In the genomic region with DNA sequence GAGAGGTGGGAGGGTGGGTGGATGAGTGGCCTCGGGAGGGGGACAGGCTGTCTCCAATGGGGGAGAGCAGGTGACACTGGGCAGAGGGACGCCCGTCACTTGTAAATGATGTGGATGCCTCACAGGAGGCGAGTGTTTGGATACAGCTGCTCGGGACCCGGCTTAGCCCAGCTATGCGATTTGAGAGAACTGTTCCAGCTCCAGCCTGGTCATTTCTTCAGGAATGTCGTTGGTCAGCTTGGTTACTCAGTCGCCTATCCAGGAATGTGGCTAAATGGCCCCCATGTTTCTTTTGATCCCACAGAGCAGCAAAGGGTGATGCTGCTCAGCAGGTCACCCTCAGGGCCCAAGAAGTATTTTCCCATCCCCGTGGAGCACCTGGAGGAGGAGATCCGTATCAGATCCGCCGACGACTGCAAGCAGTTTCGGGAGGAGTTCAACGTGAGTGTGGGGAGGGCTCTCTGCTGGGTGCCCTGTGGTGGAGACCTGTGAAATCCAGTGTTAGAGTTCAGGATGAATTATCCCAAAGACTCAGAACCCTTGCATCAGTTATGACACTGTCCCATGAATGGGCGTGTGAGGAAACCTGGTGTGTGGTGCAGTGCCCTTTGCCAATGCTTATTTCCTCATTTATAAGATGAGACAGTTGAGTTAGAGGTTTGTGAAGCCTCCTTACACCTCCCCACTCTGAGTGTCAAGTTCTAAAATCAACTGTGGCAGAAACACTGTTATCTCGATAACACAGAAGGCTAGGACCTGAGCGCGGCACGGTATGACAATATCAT, we compare ENCODE assay signal across 11 cellular contexts.
DNase-seq lines count a peak whose midpoint lies in the region; ATAC-seq and TF ChIP-seq lines count a peak whose summit lies in the region.
"Had no signal": no experiment of that assay in that cellular context is flagged by ENCODE, and none has a peak within 500 bp of the region (broad histone marks: within the 10 kb centered on the region; RNA-seq: fewer than 3 reads in every experiment).

No MANE protein-coding gene starts in this region.

- TF ChIP-seq POLR2A in heart left ventricle (IDR thresholded peaks at IDR 0.05) (no peak), upper lobe of left lung (IDR thresholded peaks at IDR 0.05) (peak in 1 of 4 donors; percentile 55)

- H3K9me3 ChIP-seq in heart left ventricle, result no peaks in the 10 kb centered on the region
- H3K9me3 ChIP-seq in left lung, result no peaks in the 10 kb centered on the region
- H3K9me3 ChIP-seq in upper lobe of left lung, result no peaks in the 10 kb centered on the region
- H3K9me3 ChIP-seq: adrenal gland had no signal

- TF ChIP-seq CTCF in heart left ventricle (IDR thresholded peaks at IDR 0.05), result no peak
- TF ChIP-seq CTCF in left lung (IDR thresholded peaks at IDR 0.05), result no peak
- TF ChIP-seq CTCF in upper lobe of left lung (IDR thresholded peaks at IDR 0.05), result no peak

- peak overlapping the region; percentile 94 for H3K4me3 Mint-ChIP-seq in activated T-helper 1 cell treated with anti-CD3 and anti-CD28 coated beads, Interleukin-12 subunit alpha, Interleukin-12 subunit beta, Interleukin-2, Interleukin-4 antibody, amounts not matched to agents 30 ng/mL and 10 ng/mL and 1 ng/mL, durations not matched to agents 14 hours and 24 hours and 36 hours

- H3K4me1 ChIP-seq in heart left ventricle, result peaks cover 0 to 86% (median 25%) of the 10 kb centered on the region in 12 donors
- H3K4me1 ChIP-seq in left lung, result peaks cover 18 to 77% of the 10 kb centered on the region in 2 donors
- H3K4me1 ChIP-seq in upper lobe of left lung, result peaks cover 19 to 54% (median 44%) of the 10 kb centered on the region in 4 donors

- WGBS in heart left ventricle, 4 donors, result 89 to 90% (median 89%) methylated on average over 19 to 21 of the region's 21 CpGs
- WGBS in upper lobe of left lung, 2 donors, result 79 to 92% methylated on average over 19 to 21 of the region's 21 CpGs

- H3K27ac ChIP-seq in heart left ventricle (peak overlapping the region in 9 of 12 donors; percentile 49 to 96 (median 75)), left lung (peak overlapping the region; percentile 85 to 86), upper lobe of left lung (peak overlapping the region; percentile 87 to 89 (median 88))

- ATAC-seq in heart left ventricle, result no peak
- no peak for ATAC-seq in left cardiac atrium
- ATAC-seq in left lung, result no peak
- ATAC-seq in upper lobe of left lung (ENCODE audit: low FRiP score in 2 of 2), result no peak
- no peak for ATAC-seq in HG02938 (IDR thresholded peaks at IDR 0.05; ENCODE audit: unreplicated experiment)

- peak overlapping the region; percentile 96 for H3K27ac Mint-ChIP-seq in activated T-helper 1 cell treated with anti-CD3 and anti-CD28 coated beads, Interleukin-12 subunit alpha, Interleukin-12 subunit beta, Interleukin-2, Interleukin-4 antibody, amounts not matched to agents 30 ng/mL and 10 ng/mL and 1 ng/mL, durations not matched to agents 14 hours and 24 hours and 36 hours

- H3K36me3 Mint-ChIP-seq in activated T-helper 1 cell treated with anti-CD3 and anti-CD28 coated beads, Interleukin-12 subunit alpha, Interleukin-12 subunit beta, Interleukin-2, Interleukin-4 antibody, amounts not matched to agents 30 ng/mL and 10 ng/mL and 1 ng/mL, durations not matched to agents 14 hours and 24 hours and 36 hours (ENCODE audit: low read depth), result peaks cover 40% of the 10 kb centered on the region

- peak in 2 of 5 donors; percentile 21 to 26 for DNase-seq in heart left ventricle
- DNase-seq in left cardiac atrium, result no peak
- DNase-seq in activated T-helper 1 cell treated with anti-CD3 and anti-CD28 coated beads, Interleukin-12 subunit alpha, Interleukin-12 subunit beta, Interleukin-2, Interleukin-4 antibody, amounts not matched to agents 30 ng/mL and 10 ng/mL and 1 ng/mL, durations not matched to agents 14 hours and 24 hours and 36 hours (ENCODE audit: low spot score), result no peak
- peak in 1 of 2 donors; percentile 36 for DNase-seq in left lung
- DNase-seq in upper lobe of left lung, result peak in 1 of 2 donors; percentile 57
- DNase-seq in HCEC 1CT, result no peak
- no peak for DNase-seq in NCI-H526 treated with DMSO at 0.1 percent for 48 hours (lab: John Stamatoyannopoulos, UW)
- DNase-seq: adrenal gland; NCI-H1930; stimulated activated CD4-positive, alpha-beta T cell treated with anti-CD3 and anti-CD28 coated beads, Interleukin-12 subunit alpha, Interleukin-12 subunit beta, amount 100 ng/mL, for 4 hours had no signal

- H3K4me3 ChIP-seq in heart left ventricle, result peak overlapping the region in 8 of 12 donors; percentile 18 to 70 (median 40)
- H3K4me3 ChIP-seq in left lung, result peak overlapping the region in 1 of 2 donors; percentile 51
- peak overlapping the region; percentile 22 to 50 (median 32) for H3K4me3 ChIP-seq in upper lobe of left lung

- peaks cover 2% of the 10 kb centered on the region for H3K27me3 Mint-ChIP-seq in activated T-helper 1 cell treated with anti-CD3 and anti-CD28 coated beads, Interleukin-12 subunit alpha, Interleukin-12 subunit beta, Interleukin-2, Interleukin-4 antibody, amounts not matched to agents 30 ng/mL and 10 ng/mL and 1 ng/mL, durations not matched to agents 14 hours and 24 hours and 36 hours (ENCODE audit: insufficient read depth)

- H3K36me3 ChIP-seq in heart left ventricle, result peaks cover 0 to 38% (median 13%) of the 10 kb centered on the region in 9 donors
- peaks cover 0 to 47% of the 10 kb centered on the region in 2 donors for H3K36me3 ChIP-seq in left lung
- H3K36me3 ChIP-seq in upper lobe of left lung, result peaks cover 0 to 34% (median 6%) of the 10 kb centered on the region in 4 donors
- H3K36me3 ChIP-seq: adrenal gland had no signal

- no peaks in the 10 kb centered on the region for H3K9me3 Mint-ChIP-seq in activated T-helper 1 cell treated with anti-CD3 and anti-CD28 coated beads, Interleukin-12 subunit alpha, Interleukin-12 subunit beta, Interleukin-2, Interleukin-4 antibody, amounts not matched to agents 30 ng/mL and 10 ng/mL and 1 ng/mL, durations not matched to agents 14 hours and 24 hours and 36 hours

- no peaks in the 10 kb centered on the region for H3K27me3 ChIP-seq in heart left ventricle
- no peaks in the 10 kb centered on the region for H3K27me3 ChIP-seq in left lung
- H3K27me3 ChIP-seq in upper lobe of left lung, result no peaks in the 10 kb centered on the region
- H3K27me3 ChIP-seq: adrenal gland had no signal

- intact Hi-C loops in heart left ventricle (cut with DNase I), result no loop called here
- intact Hi-C loops in left cardiac atrium (cut with DNase I), result no loop called here
- intact Hi-C loops in activated T-helper 1 cell treated with anti-CD3 and anti-CD28 coated beads, Interleukin-12 subunit alpha, Interleukin-12 subunit beta, Interleukin-2, Interleukin-4 antibody, amounts not matched to agents 30 ng/mL and 10 ng/mL and 1 ng/mL, durations not matched to agents 14 hours and 24 hours and 36 hours (cut with micrococcal nuclease), result loop anchor here (5.0 kb wide), 1 partner anchor 1418 kb away; a partner anchor contains a TSS
- intact Hi-C loops in left lung (cut with DNase I), result no loop called here

- H3K4me1 Mint-ChIP-seq in activated T-helper 1 cell treated with anti-CD3 and anti-CD28 coated beads, Interleukin-12 subunit alpha, Interleukin-12 subunit beta, Interleukin-2, Interleukin-4 antibody, amounts not matched to agents 30 ng/mL and 10 ng/mL and 1 ng/mL, durations not matched to agents 14 hours and 24 hours and 36 hours (ENCODE audit: low read depth), result peaks cover 49% of the 10 kb centered on the region

- TF ChIP-seq EP300 in upper lobe of left lung (IDR thresholded peaks at IDR 0.05), result no peak
